ENCODE assay signal across 26 cellular contexts in genomic region chr4:6877070-6877469, GRCh38. TPM values are rescaled to one million over a fixed set of nuclear protein-coding genes. Genes with fewer than 3 reads are reported as not detected.
A peak's percentile ranks its signal among the peaks of the same experiment; 100 is the strongest.
DNase-seq lines count a peak whose midpoint lies in the region; ATAC-seq and TF ChIP-seq lines count a peak whose summit lies in the region.
"Had no signal": no experiment of that assay in that cellular context is flagged by ENCODE, and none has a peak within 500 bp of the region (broad histone marks: within the 10 kb centered on the region; RNA-seq: fewer than 3 reads in every experiment).

No MANE protein-coding gene starts in this region.

- peaks cover 90% of the 10 kb centered on the region for H3K36me3 Mint-ChIP-seq in activated T-cell treated with anti-CD3 and anti-CD28 coated beads, Interleukin-2, amount 50 U/mL, for 24 hours (ENCODE audit: low read depth)
- peaks cover 10% of the 10 kb centered on the region; the same call in 1 of the 2 replicates for H3K36me3 Mint-ChIP-seq in HFFc6 (ENCODE audit: low read depth)
- peaks cover 51% of the 10 kb centered on the region for H3K36me3 Mint-ChIP-seq in endothelial cell (ENCODE audit: low read depth, unreplicated experiment)
- peaks cover 41% of the 10 kb centered on the region for H3K36me3 Mint-ChIP-seq in osteocyte (ENCODE audit: unreplicated experiment)

- no peaks in the 10 kb centered on the region for H3K27me3 Mint-ChIP-seq in activated T-cell treated with anti-CD3 and anti-CD28 coated beads, Interleukin-2, amount 50 U/mL, for 24 hours
- H3K27me3 Mint-ChIP-seq in HFFc6 (ENCODE audit: insufficient read depth) (peaks cover 4% of the 10 kb centered on the region), endothelial cell (ENCODE audit: unreplicated experiment) (peaks cover 8% of the 10 kb centered on the region), osteocyte (ENCODE audit: unreplicated experiment) (no peaks in the 10 kb centered on the region)
- H3K27me3 Mint-ChIP-seq: memory B cell had no signal

- no peaks in the 10 kb centered on the region for H3K9me3 Mint-ChIP-seq in activated T-cell treated with anti-CD3 and anti-CD28 coated beads, Interleukin-2, amount 50 U/mL, for 24 hours
- H3K9me3 Mint-ChIP-seq in HFFc6 = no peaks in the 10 kb centered on the region
- H3K9me3 Mint-ChIP-seq in endothelial cell (ENCODE audit: unreplicated experiment) = no peaks in the 10 kb centered on the region
- H3K9me3 Mint-ChIP-seq in osteocyte (ENCODE audit: unreplicated experiment) = no peaks in the 10 kb centered on the region
- H3K9me3 Mint-ChIP-seq: endodermal cell, memory B cell had no signal

- peak overlapping the region; percentile 41 for H3K27ac Mint-ChIP-seq in activated T-cell treated with anti-CD3 and anti-CD28 coated beads, Interleukin-2, amount 50 U/mL, for 24 hours
- H3K27ac Mint-ChIP-seq in HFFc6 = peak overlapping the region; percentile 36
- no peak overlapping the region for H3K27ac Mint-ChIP-seq in endothelial cell (ENCODE audit: unreplicated experiment)
- H3K27ac Mint-ChIP-seq in osteocyte (ENCODE audit: unreplicated experiment) = peak overlapping the region; percentile 39
- H3K27ac Mint-ChIP-seq: memory B cell had no signal

- TF ChIP-seq CTCF in HFFc6 (IDR thresholded peaks at IDR 0.05) (no peak), endothelial cell (IDR thresholded peaks at IDR 0.05; ENCODE audit: unreplicated experiment) (no peak), osteocyte (IDR thresholded peaks at IDR 0.05) (no peak)

- DNase-seq in activated T-cell treated with anti-CD3 and anti-CD28 coated beads, Interleukin-2, amount 50 U/mL, for 24 hours = no peak
- no peak for DNase-seq in activated T-cell treated with anti-CD3 and anti-CD28 coated beads, Interleukin-2, amount 50 U/mL, for 1 hour
- DNase-seq in HFFc6 (no peak), endothelial cell (ENCODE audit: low spot score) (no peak), osteocyte (ENCODE audit: extremely low spot score, unreplicated experiment) (no peak), NCI-H1417 treated with DMSO at 0.1 percent for 48 hours (lab: John Stamatoyannopoulos, UW) (no peak)
- no peak for DNase-seq in stimulated activated naive CD8-positive, alpha-beta T cell treated with anti-CD3 and anti-CD28 coated beads, Interleukin-15, Interleukin-2, amounts not matched to agents 100 U/mL and 50 U/mL, for 24 hours
- DNase-seq: activated CD4-positive, alpha-beta T cell treated with anti-CD3 and anti-CD28 coated beads, Interleukin-2, amount 50 U/mL, for 48 hours; activated CD4-positive, CD25-positive, alpha-beta regulatory T cell; activated effector memory CD4-positive, alpha-beta T cell treated with anti-CD3 and anti-CD28 coated beads, Interleukin-2, amount 50 U/mL, for 16 hours; amygdala; endodermal cell; foreskin melanocyte; hippocampal formation; left colon; NCI-H1092 treated with DMSO at 0.1 percent for 48 hours; NCI-H187 treated with DMSO at 0.1 percent for 48 hours; NCI-H524 treated with DMSO at 0.1 percent for 48 hours; occipital lobe; Right ventricle myocardium superior; stimulated activated CD8-positive, alpha-beta memory T cell treated with anti-CD3 and anti-CD28 coated beads, Interleukin-4, amount 100 ng/mL, for 48 hours; T1000; trophoblast cell had no signal

- H3K4me1 Mint-ChIP-seq in activated T-cell treated with anti-CD3 and anti-CD28 coated beads, Interleukin-2, amount 50 U/mL, for 24 hours (ENCODE audit: low read depth) = no peaks in the 10 kb centered on the region
- peaks cover 19% of the 10 kb centered on the region for H3K4me1 Mint-ChIP-seq in HFFc6 (ENCODE audit: low read depth)
- peaks cover 8% of the 10 kb centered on the region for H3K4me1 Mint-ChIP-seq in endothelial cell (ENCODE audit: unreplicated experiment)
- peaks cover 11% of the 10 kb centered on the region for H3K4me1 Mint-ChIP-seq in osteocyte (ENCODE audit: unreplicated experiment)
- H3K4me1 Mint-ChIP-seq: endodermal cell had no signal

- H3K4me3 Mint-ChIP-seq in activated T-cell treated with anti-CD3 and anti-CD28 coated beads, Interleukin-2, amount 50 U/mL, for 24 hours = no peak overlapping the region
- no peak overlapping the region for H3K4me3 Mint-ChIP-seq in HFFc6
- H3K4me3 Mint-ChIP-seq in endothelial cell (ENCODE audit: unreplicated experiment) = peak overlapping the region; percentile 38
- H3K4me3 Mint-ChIP-seq in osteocyte (ENCODE audit: unreplicated experiment) = no peak overlapping the region
- H3K4me3 Mint-ChIP-seq: endodermal cell, memory B cell had no signal

- no peak for ATAC-seq in stimulated activated naive CD8-positive, alpha-beta T cell treated with anti-CD3 and anti-CD28 coated beads, Interleukin-15, Interleukin-2, amounts not matched to agents 100 U/mL and 50 U/mL, for 24 hours
- no peak for ATAC-seq in HG03025 (IDR thresholded peaks at IDR 0.05; ENCODE audit: low FRiP score, unreplicated experiment)
- ATAC-seq: A549, left colon had no signal

RNA-seq across cellular contexts. Expression of gene TBC1D14, which starts 32.6 kb away (rescaled TPM):
- total RNA-seq in HFFc6 (2021; fragmentation: NEBNext Ultra II Directional; extraction: Animal tissue kit (Norgen Biotek cat#: 25700)) = 10 to 100 TPM; 23.3 to 32.5 (median 27.9) TPM
- total RNA-seq in endothelial cell (ENCODE audit: unreplicated experiment) (33.0 TPM), osteocyte (31.0 and 33.2 TPM in 2 replicates)
